In the genomic region with DNA sequence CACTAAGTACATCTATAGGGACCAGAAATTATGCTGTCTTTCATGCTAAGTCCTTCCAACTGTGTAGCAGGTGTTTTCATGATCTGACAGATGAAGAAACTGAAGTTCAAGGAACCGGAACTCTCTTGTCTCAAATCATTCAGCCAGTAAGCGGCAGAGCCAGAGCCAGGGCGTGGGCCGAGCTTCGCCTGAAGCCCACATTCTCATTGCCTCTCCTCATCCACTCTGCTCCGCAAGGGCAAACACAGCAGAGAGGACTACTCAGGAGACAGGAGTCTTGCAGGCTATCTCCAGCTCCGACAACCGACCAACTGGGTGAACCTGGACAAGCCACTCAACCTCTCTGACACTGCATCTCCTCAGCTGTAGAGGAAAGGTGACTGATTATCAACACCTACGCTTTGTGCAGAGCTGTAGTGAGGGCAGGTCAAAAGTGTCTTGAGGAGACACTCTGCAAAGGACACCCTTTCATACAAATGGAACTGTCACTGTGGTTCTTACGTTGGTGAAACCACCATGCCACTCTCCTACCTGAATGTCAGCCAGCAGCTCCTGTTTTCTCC, we compare ENCODE assay signal across 8 cellular contexts.
DNase-seq lines count a peak whose midpoint lies in the region; ATAC-seq and TF ChIP-seq lines count a peak whose summit lies in the region.

No MANE protein-coding gene starts in this region.

- H3K36me3 ChIP-seq in left lung (peaks cover 0 to 49% of the 10 kb centered on the region in 2 donors), vagina (peaks cover 0 to 24% of the 10 kb centered on the region in 2 donors)

- ATAC-seq in GM19395 (IDR thresholded peaks at IDR 0.05; ENCODE audit: unreplicated experiment) (peak; percentile 63), HG03520 (IDR thresholded peaks at IDR 0.05; ENCODE audit: unreplicated experiment) (peak; percentile 42), left lung (peak; percentile 92)

- no peaks in the 10 kb centered on the region for H3K9me3 ChIP-seq in left lung
- no peaks in the 10 kb centered on the region for H3K9me3 ChIP-seq in vagina

- H3K4me3 ChIP-seq in left lung (no peak overlapping the region), vagina (no peak overlapping the region)

- DNase-seq in left lung (peak in 1 of 2 donors; percentile 60), NCI-H446 (lab: John Stamatoyannopoulos, UW) (no peak), NCI-H187 treated with DMSO at 0.1 percent for 48 hours (lab: John Stamatoyannopoulos, UW) (no peak), vagina (ENCODE audit: extremely low spot score in 2 of 2) (no peak), NCI-H526 treated with DMSO at 0.1 percent for 48 hours (lab: John Stamatoyannopoulos, UW) (no peak)

- no peak overlapping the region for H3K27ac ChIP-seq in left lung
- H3K27ac ChIP-seq in vagina = no peak overlapping the region

- H3K4me1 ChIP-seq in left lung (peaks cover 10 to 52% of the 10 kb centered on the region in 2 donors), vagina (peaks cover 27% of the 10 kb centered on the region)

- TF ChIP-seq CTCF in left lung (IDR thresholded peaks at IDR 0.05) = no peak
- TF ChIP-seq CTCF in vagina (IDR thresholded peaks at IDR 0.05) = no peak

- H3K27me3 ChIP-seq in left lung = no peaks in the 10 kb centered on the region
- H3K27me3 ChIP-seq in vagina = no peaks in the 10 kb centered on the region

- TF ChIP-seq POLR2A in GM10847 (IDR thresholded peaks at IDR 0.05; ENCODE audit: extremely low read depth, insufficient read length) = peak; percentile 20
- TF ChIP-seq POLR2A in vagina (IDR thresholded peaks at IDR 0.05) = no peak

- intact Hi-C loops in left lung (cut with DNase I) = loop anchor here in 1 of 2 donors (10.0 kb wide), 1 partner anchor 214 kb away; no protein-coding TSS in a partner anchor
- intact Hi-C loops in vagina (cut with DNase I) = no loop called here

Comparison
In these comparisons a context has a peak if more than half of its experiments do, and no peak if none do; other contexts are left out.
1. ATAC-seq: peak in every context shown above with its lines; median percentile 92 in left lung; 63 in GM19395; 42 in HG03520.